In the genomic region with DNA sequence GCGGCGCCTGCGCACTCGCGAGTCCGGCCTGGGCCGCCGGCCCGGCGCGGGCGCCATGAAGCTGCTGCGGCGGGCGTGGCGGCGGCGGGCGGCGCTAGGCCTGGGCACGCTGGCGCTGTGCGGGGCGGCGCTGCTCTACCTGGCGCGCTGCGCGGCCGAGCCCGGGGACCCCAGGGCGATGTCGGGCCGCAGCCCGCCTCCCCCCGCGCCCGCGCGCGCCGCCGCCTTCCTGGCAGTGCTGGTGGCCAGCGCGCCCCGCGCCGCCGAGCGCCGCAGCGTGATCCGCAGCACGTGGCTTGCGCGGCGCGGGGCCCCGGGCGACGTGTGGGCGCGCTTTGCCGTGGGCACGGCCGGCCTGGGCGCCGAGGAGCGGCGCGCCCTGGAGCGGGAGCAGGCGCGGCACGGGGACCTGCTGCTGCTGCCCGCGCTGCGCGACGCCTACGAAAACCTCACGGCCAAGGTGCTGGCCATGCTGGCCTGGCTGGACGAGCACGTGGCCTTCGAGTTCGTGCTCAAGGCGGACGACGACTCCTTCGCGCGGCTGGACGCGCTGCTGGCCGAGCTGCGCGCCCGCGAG, we compare ENCODE assay signal across 8 cellular contexts. TPM values are rescaled to one million over a fixed set of nuclear protein-coding genes. Genes with fewer than 3 reads are reported as not detected.
DNase-seq lines count a peak whose midpoint lies in the region; ATAC-seq and TF ChIP-seq lines count a peak whose summit lies in the region.

A gene (plus strand): TSS at position 14 of the 577 bp plus-strand sequence. CDS start 42 bp downstream, at position 56.

- intact Hi-C loops in vagina (cut with DNase I), result loop anchor here (10.0 kb wide), 1 partner anchor 108 kb away; no protein-coding TSS in a partner anchor

- H3K4me1 ChIP-seq in HUES6 (ENCODE audit: control insufficient read depth, insufficient read depth, low read length), result peaks cover 8% of the 10 kb centered on the region; the same call in 1 of the 2 replicates
- H3K4me1 ChIP-seq in mesodermal cell (ENCODE audit: control insufficient read depth, insufficient read depth, low read length, poor library complexity, severe bottlenecking), result peaks cover 12% of the 10 kb centered on the region
- peaks cover 49% of the 10 kb centered on the region for H3K4me1 ChIP-seq in vagina

- H3K36me3 ChIP-seq in HUES6 (ENCODE audit: control insufficient read depth, insufficient read depth, low read length) (peaks cover 22% of the 10 kb centered on the region), mesodermal cell (ENCODE audit: control insufficient read depth, insufficient read depth, low read length) (peaks cover 40% of the 10 kb centered on the region), vagina (peaks cover 0 to 16% of the 10 kb centered on the region in 2 donors)

- peak within 1 kb of the TSS; percentile 97 for H3K4me3 ChIP-seq in HUES6 (ENCODE audit: low read depth, low read length)
- peak within 1 kb of the TSS; percentile 84 for H3K4me3 ChIP-seq in mesodermal cell (ENCODE audit: extremely low read depth, insufficient read depth, low read length, poor library complexity, severe bottlenecking)
- H3K4me3 ChIP-seq in vagina, result peak within 1 kb of the TSS; percentile 80 to 94

- TF ChIP-seq CTCF in vagina (IDR thresholded peaks at IDR 0.05), result no peak

- in situ Hi-C loops in G401 (cut with HindIII; ENCODE audit: low sequenced_read_pairs), result no loop called here

- peak in 1 of 2 donors; percentile 12 for TF ChIP-seq POLR2A in vagina (IDR thresholded peaks at IDR 0.05)

- H3K9me3 ChIP-seq in HUES6 (ENCODE audit: control insufficient read depth, insufficient read depth, low read depth, low read length), result 0 out of 2 replicates have a peak, but pooled peaks cover 2% of the 10 kb centered on the region
- H3K9me3 ChIP-seq in mesodermal cell (ENCODE audit: control insufficient read depth, low read length), result no peaks in the 10 kb centered on the region
- no peaks in the 10 kb centered on the region for H3K9me3 ChIP-seq in vagina

- H3K9ac ChIP-seq in HUES6 (ENCODE audit: low read length), result peak within 1 kb of the TSS; percentile 97

- H3K27ac ChIP-seq in HUES6 (ENCODE audit: low read depth, low read length) (peak within 1 kb of the TSS; percentile 92), caudate nucleus (ENCODE audit: low read depth, low read length) (peak within 1 kb of the TSS; percentile 82), mesodermal cell (ENCODE audit: low read depth, low read length, severe bottlenecking) (peak within 1 kb of the TSS; percentile 86), vagina (peak within 1 kb of the TSS; percentile 86)

- DNase-seq in G401 (ENCODE audit: low spot score) (no peak), caudate nucleus (lab: John Stamatoyannopoulos, UW) (peak in 13 of 61 donors; percentile 27 to 71 (median 52)), vagina (ENCODE audit: extremely low spot score in 2 of 2) (no peak), midbrain (lab: John Stamatoyannopoulos, UW) (no peak), DMS79 (lab: John Stamatoyannopoulos, UW) (no peak)

- no peak for ATAC-seq in HG02678 (IDR thresholded peaks at IDR 0.05; ENCODE audit: unreplicated experiment)

- H3K27me3 ChIP-seq in HUES6 (ENCODE audit: control insufficient read depth, insufficient read depth, low read length) (no peaks in the 10 kb centered on the region), vagina (no peaks in the 10 kb centered on the region)

- WGBS in mesodermal cell (ENCODE audit: insufficient coverage in 2 of 2), 2 experiments, result 31 to 33% methylated on average over 61 to 76 of the region's 99 CpGs

RNA-seq across cellular contexts. Expression of the gene that starts here (rescaled TPM):
- total RNA-seq in G401 (2014; rRNA removed; shearing (Covaris generic)), result 38.4 and 44.3 TPM in 2 replicates
- polyA plus RNA-seq in mesodermal cell (2013, experiment 1 of 2), result 20.8 TPM
- polyA plus RNA-seq in mesodermal cell (2013, experiment 2 of 2), result 14.9 TPM
- total RNA-seq in vagina, result 11.0 TPM
